7 cellular contexts compared by ENCODE assay signal in genomic region chr10:29464671-29465171, GRCh38.
DNase-seq lines count a peak whose midpoint lies in the region; ATAC-seq and TF ChIP-seq lines count a peak whose summit lies in the region.
"Not testable (repeated sequence)": the region's sequence is repeated elsewhere in the genome, so short reads cannot be mapped to it uniquely, and the experiment has no call there.

No MANE protein-coding gene starts in this region.

- 95% methylated on average over 4 of the region's 4 CpGs for WGBS in SK-N-SH (ENCODE audit: low lambda C conversion rate)

- not testable (repeated sequence) for H3K9ac ChIP-seq in SK-N-SH, neural progenitor cell

- H3K79me2 ChIP-seq in GM23338 (replicated peaks; ENCODE audit: insufficient read depth); neural progenitor cell (ENCODE audit: low read depth): not testable (repeated sequence)
- peaks cover 12% of the 10 kb centered on the region for H3K79me2 ChIP-seq in SK-N-SH (ENCODE audit: insufficient read depth)

- H3K4me3 Mint-ChIP-seq in GM23338; neural progenitor cell; stimulated activated effector memory CD8-positive, alpha-beta T cell treated with anti-CD3 and anti-CD28 coated beads, Interleukin-12 subunit alpha, Interleukin-12 subunit beta, amount 100 ng/mL, for 72 hours: not testable (repeated sequence)

- not testable (repeated sequence) for ATAC-seq in GM23338; stimulated activated effector memory CD8-positive, alpha-beta T cell treated with anti-CD3 and anti-CD28 coated beads, Interleukin-12 subunit alpha, Interleukin-12 subunit beta, amount 100 ng/mL, for 72 hours
- ATAC-seq in Right ventricle myocardium inferior (peak; percentile 82), left ventricle myocardium superior (peak; percentile 82)

- not testable (repeated sequence) for H3K4me2 ChIP-seq in GM23338, SK-N-SH, neural progenitor cell

- H3K4me1 ChIP-seq in GM23338 (ENCODE audit: insufficient read depth); SK-N-SH (ENCODE audit: control insufficient read depth in 1 of 2, insufficient read depth in 2 of 2, low read depth in 1 of 2, low read length in 1 of 2); neural progenitor cell: not testable (repeated sequence)

- H3K27ac Mint-ChIP-seq in GM23338 (peak overlapping the region; percentile 67; the same call in 1 of the 2 replicates), neural progenitor cell (peak overlapping the region; percentile 69)
- peak overlapping the region; percentile 57 for H3K27ac Mint-ChIP-seq in stimulated activated effector memory CD8-positive, alpha-beta T cell treated with anti-CD3 and anti-CD28 coated beads, Interleukin-12 subunit alpha, Interleukin-12 subunit beta, amount 100 ng/mL, for 72 hours

- H2AFZ ChIP-seq in GM23338; SK-N-SH (ENCODE audit: low read depth); neural progenitor cell (replicated peaks): not testable (repeated sequence)

- TF ChIP-seq RAD21 in SK-N-SH (IDR thresholded peaks at IDR 0.05; ENCODE audit: low read length): not testable (repeated sequence)

- intact Hi-C loops in Right ventricle myocardium inferior (cut with DNase I); left ventricle myocardium superior (cut with micrococcal nuclease): not testable (repeated sequence)

- not testable (repeated sequence) for H3K27me3 ChIP-seq in GM23338 (ENCODE audit: insufficient read depth); SK-N-SH (ENCODE audit: insufficient read depth); neural progenitor cell

- not testable (repeated sequence) for H3K4me1 Mint-ChIP-seq in GM23338; stimulated activated effector memory CD8-positive, alpha-beta T cell treated with anti-CD3 and anti-CD28 coated beads, Interleukin-12 subunit alpha, Interleukin-12 subunit beta, amount 100 ng/mL, for 72 hours
- H3K4me1 Mint-ChIP-seq in neural progenitor cell: peaks cover 12% of the 10 kb centered on the region

- H3K9me2 ChIP-seq in GM23338 (ENCODE audit: insufficient read depth); SK-N-SH: not testable (repeated sequence)

- not testable (repeated sequence) for H3K9me3 ChIP-seq in SK-N-SH; neural progenitor cell (ENCODE audit: low read depth)

- not testable (repeated sequence) for TF ChIP-seq EP300 in SK-N-SH (IDR thresholded peaks at IDR 0.05; ENCODE audit: borderline replicate concordance in 1 of 2, low read depth in 1 of 2, low read length in 1 of 2)

- H3F3A ChIP-seq in GM23338 (replicated peaks; ENCODE audit: low read depth); neural progenitor cell (ENCODE audit: low read depth): not testable (repeated sequence)
- peaks cover 27% of the 10 kb centered on the region for H3F3A ChIP-seq in SK-N-SH (replicated peaks; ENCODE audit: insufficient read depth)

- H3K9me3 Mint-ChIP-seq in GM23338: peaks cover 12% of the 10 kb centered on the region
- not testable (repeated sequence) for H3K9me3 Mint-ChIP-seq in neural progenitor cell; stimulated activated effector memory CD8-positive, alpha-beta T cell treated with anti-CD3 and anti-CD28 coated beads, Interleukin-12 subunit alpha, Interleukin-12 subunit beta, amount 100 ng/mL, for 72 hours

- not testable (repeated sequence) for H3K27ac ChIP-seq in GM23338 (ENCODE audit: low read depth); SK-N-SH (ENCODE audit: low read depth in 2 of 2, low read length in 1 of 2); neural progenitor cell

- H3K36me3 Mint-ChIP-seq in GM23338 (ENCODE audit: low read depth) (peaks cover 34% of the 10 kb centered on the region), neural progenitor cell (peaks cover 40% of the 10 kb centered on the region)
- H3K36me3 Mint-ChIP-seq in stimulated activated effector memory CD8-positive, alpha-beta T cell treated with anti-CD3 and anti-CD28 coated beads, Interleukin-12 subunit alpha, Interleukin-12 subunit beta, amount 100 ng/mL, for 72 hours: peaks cover 29% of the 10 kb centered on the region

- H4K20me1 ChIP-seq in GM23338 (replicated peaks; ENCODE audit: insufficient read depth); neural progenitor cell (ENCODE audit: low read depth): not testable (repeated sequence)
- peaks cover 22% of the 10 kb centered on the region for H4K20me1 ChIP-seq in SK-N-SH (ENCODE audit: insufficient read depth)

- not testable (repeated sequence) for H3K36me3 ChIP-seq in GM23338 (ENCODE audit: insufficient read depth); neural progenitor cell
- H3K36me3 ChIP-seq in SK-N-SH (replicated peaks in 1 of 2; ENCODE audit: control insufficient read depth in 1 of 2, insufficient read depth in 2 of 2, low read length in 1 of 2): peaks cover 83 to 90% of the 10 kb centered on the region in 2 experiments

- not testable (repeated sequence) for TF ChIP-seq CTCF in GM23338 (conservative IDR thresholded peaks at IDR 0.05; ENCODE audit: low read depth in 2 of 2); SK-N-SH (IDR thresholded peaks at IDR 0.05); neural progenitor cell (IDR thresholded peaks at IDR 0.05)

- CTCF ChIA-PET in SK-N-SH (lab: Yijun Ruan, JAX): interaction anchor here (0.7 to 2.2 kb wide), 5 partner anchors 9 to 834 kb away, joined by 3 to 9 read pairs (median 3); no protein-coding TSS in a partner anchor

- DNase-seq in GM23338 (ENCODE audit: low spot score); SK-N-SH; Right ventricle myocardium inferior (ENCODE audit: missing footprints); neural progenitor cell (ENCODE audit: low spot score); stimulated activated effector memory CD8-positive, alpha-beta T cell treated with anti-CD3 and anti-CD28 coated beads, Interleukin-12 subunit alpha, Interleukin-12 subunit beta, amount 100 ng/mL, for 72 hours (ENCODE audit: low spot score in 2 of 2): not testable (repeated sequence)
- DNase-seq in dedifferentiated amniotic fluid mesenchymal stem cell (ENCODE audit: extremely low spot score) (peak; percentile 39), left ventricle myocardium superior (peak; percentile 70)

- H3K27me3 Mint-ChIP-seq in GM23338 (ENCODE audit: insufficient read depth, low read depth, poor library complexity); neural progenitor cell (ENCODE audit: insufficient read depth, low read depth): not testable (repeated sequence)

- not testable (repeated sequence) for H3K4me3 ChIP-seq in GM23338; SK-N-SH (ENCODE audit: low read depth in 2 of 2, low read length in 1 of 2); neural progenitor cell

- POLR2A ChIA-PET in SK-N-SH (lab: Yijun Ruan, JAX): not testable (repeated sequence)

TF ChIP-seq in SK-N-SH, 30 proteins besides CTCF, POLR2A, EP300 and RAD21:
- TF ChIP-seq, protein P1, sequence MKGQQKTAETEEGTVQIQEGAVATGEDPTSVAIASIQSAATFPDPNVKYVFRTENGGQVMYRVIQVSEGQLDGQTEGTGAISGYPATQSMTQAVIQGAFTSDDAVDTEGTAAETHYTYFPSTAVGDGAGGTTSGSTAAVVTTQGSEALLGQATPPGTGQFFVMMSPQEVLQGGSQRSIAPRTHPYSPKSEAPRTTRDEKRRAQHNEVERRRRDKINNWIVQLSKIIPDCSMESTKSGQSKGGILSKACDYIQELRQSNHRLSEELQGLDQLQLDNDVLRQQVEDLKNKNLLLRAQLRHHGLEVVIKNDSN (IDR thresholded peaks at IDR 0.05; ENCODE audit: borderline replicate concordance, low read depth): peak; percentile 37; the same call in 1 of the 2 replicates
